26 cellular contexts compared by ENCODE assay signal in the genomic region with DNA sequence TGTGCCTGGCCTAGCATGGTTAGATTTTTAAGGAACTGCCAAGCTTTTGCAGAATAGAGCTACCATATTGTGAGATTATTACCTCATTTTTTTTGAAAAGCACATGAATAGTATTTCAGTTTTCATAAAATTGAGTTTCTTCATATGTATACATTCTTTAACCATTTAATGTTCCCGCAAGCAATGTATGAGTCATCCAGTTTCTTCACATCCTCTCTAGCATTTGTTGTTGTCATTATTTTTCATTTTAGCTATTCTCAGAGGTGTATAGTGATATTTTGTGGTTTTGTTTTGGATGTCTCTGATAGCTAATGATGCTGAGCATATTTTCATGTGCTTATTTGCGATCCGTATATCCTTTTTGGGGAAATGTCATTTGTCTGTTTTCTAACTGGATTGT.
"Had no signal": no experiment of that assay in that cellular context is flagged by ENCODE, and none has a peak within 500 bp of the region (broad histone marks: within the 10 kb centered on the region; RNA-seq: fewer than 3 reads in every experiment).

No MANE protein-coding gene starts in this region.

- H3K4me3 ChIP-seq: body of pancreas, SJCRH30 had no signal

- H3K4me2 ChIP-seq: KMS-11, SK-N-SH had no signal

- H3K4me3 Mint-ChIP-seq: activated CD4-positive, alpha-beta T cell treated with anti-CD3 and anti-CD28 coated beads for 36 hours; activated CD8-positive, alpha-beta T cell treated with anti-CD3 and anti-CD28 coated beads for 36 hours; activated naive CD4-positive, alpha-beta T cell treated with anti-CD3 and anti-CD28 coated beads, Interleukin-2, amount 50 U/mL, for 24 hours; activated T-cell treated with anti-CD3 and anti-CD28 coated beads, Interleukin-2, amount 50 U/mL, for 72 hours had no signal

- H3K27me3 Mint-ChIP-seq: activated CD4-positive, alpha-beta T cell treated with anti-CD3 and anti-CD28 coated beads for 36 hours; activated CD8-positive, alpha-beta T cell treated with anti-CD3 and anti-CD28 coated beads for 36 hours; activated naive CD4-positive, alpha-beta T cell treated with anti-CD3 and anti-CD28 coated beads, Interleukin-2, amount 50 U/mL, for 24 hours had no signal

- H3K9me3 ChIP-seq: body of pancreas, SJCRH30, SK-N-SH had no signal

- H3K27ac Mint-ChIP-seq: activated CD4-positive, alpha-beta T cell treated with anti-CD3 and anti-CD28 coated beads for 36 hours; activated CD8-positive, alpha-beta T cell treated with anti-CD3 and anti-CD28 coated beads for 36 hours; activated naive CD4-positive, alpha-beta T cell treated with anti-CD3 and anti-CD28 coated beads, Interleukin-2, amount 50 U/mL, for 24 hours; activated T-cell treated with anti-CD3 and anti-CD28 coated beads, Interleukin-2, amount 50 U/mL, for 72 hours had no signal

- ATAC-seq: activated CD4-positive, alpha-beta T cell treated with anti-CD3 and anti-CD28 coated beads for 36 hours; activated CD8-positive, alpha-beta T cell treated with anti-CD3 and anti-CD28 coated beads for 36 hours; activated T-cell treated with anti-CD3 and anti-CD28 coated beads, Interleukin-2, amount 50 U/mL, for 72 hours; body of pancreas; Panc1 had no signal

- H3K4me1 ChIP-seq: body of pancreas, SJCRH30 had no signal

- H3K27ac ChIP-seq: body of pancreas, KMS-11, SJCRH30, WERI-Rb-1 had no signal

- H3K9me3 Mint-ChIP-seq: activated CD8-positive, alpha-beta T cell treated with anti-CD3 and anti-CD28 coated beads for 36 hours; activated naive CD4-positive, alpha-beta T cell treated with anti-CD3 and anti-CD28 coated beads, Interleukin-2, amount 50 U/mL, for 24 hours; activated T-cell treated with anti-CD3 and anti-CD28 coated beads, Interleukin-2, amount 50 U/mL, for 72 hours had no signal

- H3K4me1 Mint-ChIP-seq: activated CD4-positive, alpha-beta T cell treated with anti-CD3 and anti-CD28 coated beads for 36 hours; activated naive CD4-positive, alpha-beta T cell treated with anti-CD3 and anti-CD28 coated beads, Interleukin-2, amount 50 U/mL, for 24 hours had no signal

- FAIRE-seq: bronchial epithelial cell had no signal

- H3K36me3 Mint-ChIP-seq: activated naive CD4-positive, alpha-beta T cell treated with anti-CD3 and anti-CD28 coated beads, Interleukin-2, amount 50 U/mL, for 24 hours had no signal

- H3K9ac ChIP-seq: KMS-11, SK-N-SH had no signal

- DNase-seq: activated CD4-positive, alpha-beta T cell treated with anti-CD3 and anti-CD28 coated beads for 36 hours; activated CD4-positive, alpha-beta T cell treated with anti-CD3 and anti-CD28 coated beads, Interleukin-2, amount 50 U/mL, for 1 hour; activated CD8-positive, alpha-beta memory T cell treated with anti-CD3 and anti-CD28 coated beads, Interleukin-2, amount 50 U/mL, for 4 hours; activated CD8-positive, alpha-beta T cell treated with anti-CD3 and anti-CD28 coated beads for 36 hours; activated T-cell treated with anti-CD3 and anti-CD28 coated beads, Interleukin-2, amount 50 U/mL, for 72 hours; aorta; body of pancreas; central memory CD4-positive, alpha-beta T cell; MM.1S; NCI-H1092 treated with DMSO at 0.1 percent for 48 hours; NCI-H1417 treated with DMSO at 0.1 percent for 48 hours; NCI-H1694; NCI-H2029; NCI-H345; NCI-H510A; NCI-H526 treated with DMSO at 0.1 percent for 48 hours; Right ventricle myocardium superior; RPMI8226; SJCRH30; SK-N-SH; T-helper 1 cell; WERI-Rb-1 had no signal

- H3K27me3 ChIP-seq: body of pancreas, SJCRH30 had no signal

- H3K36me3 ChIP-seq: SJCRH30, WERI-Rb-1 had no signal
